8 cellular contexts compared by ENCODE assay signal in genomic region chr17:30731210-30732132, GRCh38.
A peak's percentile ranks its signal among the peaks of the same experiment; 100 is the strongest.
DNase-seq lines count a peak whose midpoint lies in the region; ATAC-seq and TF ChIP-seq lines count a peak whose summit lies in the region.
"Not testable (repeated sequence)": the region's sequence is repeated elsewhere in the genome, so short reads cannot be mapped to it uniquely, and the experiment has no call there.

No MANE protein-coding gene starts in this region.

- not testable (repeated sequence) for H3K27me3 ChIP-seq in Caco-2 (replicated peaks; ENCODE audit: control insufficient read depth, insufficient read depth, low read length); HUES48 (ENCODE audit: control insufficient read depth, insufficient read depth, low read length); OCI-LY1 (ENCODE audit: insufficient read depth, low read length); endodermal cell (ENCODE audit: control insufficient read depth, insufficient read depth, low read length, poor library complexity, severe bottlenecking)

- not testable (repeated sequence) for H3K9me2 ChIP-seq in OCI-LY1 (ENCODE audit: low read depth, low read length)

- intact Hi-C loops in Caco-2 (cut with micrococcal nuclease; ENCODE audit: unreplicated experiment), result loop anchor here (5.0 kb wide), 1 partner anchor 101 kb away; the partner anchor contains the start of gene ATAD5

- H3K4me2 ChIP-seq in OCI-LY1 (ENCODE audit: low read length), result peak overlapping the region; percentile 60

- H3F3A ChIP-seq in OCI-LY1 (ENCODE audit: insufficient read depth, low read length), result not testable (repeated sequence)

- H3K4me1 Mint-ChIP-seq in Caco-2 (ENCODE audit: low read depth, unreplicated experiment), result not testable (repeated sequence)
- peaks cover 14% of the 10 kb centered on the region for H3K4me1 Mint-ChIP-seq in endodermal cell

- not testable (repeated sequence) for H3K36me3 ChIP-seq in Caco-2 (ENCODE audit: control insufficient read depth, insufficient read depth, low read length); HUES48 (ENCODE audit: control insufficient read depth, insufficient read depth, low read length); endodermal cell (ENCODE audit: control insufficient read depth, insufficient read depth, low read length)
- H3K36me3 ChIP-seq in OCI-LY1 (ENCODE audit: insufficient read depth, low read length), result peaks cover 15% of the 10 kb centered on the region

- peaks cover 32% of the 10 kb centered on the region for H3K36me3 Mint-ChIP-seq in Caco-2 (ENCODE audit: insufficient read depth, unreplicated experiment)
- H3K36me3 Mint-ChIP-seq in endodermal cell (ENCODE audit: low read depth), result peaks cover 10% of the 10 kb centered on the region

- BruUV-seq in Caco-2 (replicated peaks; lab: Mats Ljungman, UMichigan), result not testable (repeated sequence)

- H3K27me3 Mint-ChIP-seq in Caco-2 (ENCODE audit: insufficient read depth, unreplicated experiment); endodermal cell (ENCODE audit: insufficient read depth): not testable (repeated sequence)

- H3K27ac ChIP-seq in HUES48 (ENCODE audit: low read depth, low read length) (peak overlapping the region; percentile 97), OCI-LY1 (ENCODE audit: low read depth, low read length, poor library complexity, severe bottlenecking) (peak overlapping the region; percentile 67), endodermal cell (ENCODE audit: low read depth, low read length) (peak overlapping the region; percentile 93)

- H3K4me1 ChIP-seq in Caco-2; HUES48 (ENCODE audit: control insufficient read depth, insufficient read depth, low read length); endodermal cell (ENCODE audit: control insufficient read depth, insufficient read depth, low read length): not testable (repeated sequence)
- peaks cover 29% of the 10 kb centered on the region for H3K4me1 ChIP-seq in OCI-LY1 (ENCODE audit: insufficient read depth, low read length, severe bottlenecking)

- H3K9me3 Mint-ChIP-seq in Caco-2 (ENCODE audit: unreplicated experiment); endodermal cell: not testable (repeated sequence)

- H3K9ac ChIP-seq in HUES48 (ENCODE audit: low read depth, low read length), result peak overlapping the region; percentile 96
- peak overlapping the region; percentile 91 for H3K9ac ChIP-seq in OCI-LY1 (ENCODE audit: low read length)
- peak overlapping the region; percentile 85 for H3K9ac ChIP-seq in endodermal cell (ENCODE audit: extremely low read depth, low read length, poor library complexity, severe bottlenecking)

- H3K9me3 ChIP-seq in Caco-2; HUES48 (ENCODE audit: control insufficient read depth, insufficient read depth, low read length); OCI-LY1 (ENCODE audit: low read length); endodermal cell (ENCODE audit: control insufficient read depth, low read length): not testable (repeated sequence)

- peak overlapping the region; percentile 97 for H3K4me3 Mint-ChIP-seq in Caco-2 (ENCODE audit: unreplicated experiment)
- H3K4me3 Mint-ChIP-seq in endodermal cell, result peak overlapping the region; percentile 90

- H3K4me3 ChIP-seq in Caco-2 (ENCODE audit: low read depth, low read length) (peak overlapping the region; percentile 84), HUES48 (ENCODE audit: low read depth, low read length) (peak overlapping the region; percentile 92), OCI-LY1 (ENCODE audit: low read depth, low read length, poor library complexity, severe bottlenecking) (peak overlapping the region; percentile 95), endodermal cell (ENCODE audit: low read length) (peak overlapping the region; percentile 77)

- ATAC-seq in GM21390 (IDR thresholded peaks at IDR 0.05; ENCODE audit: unreplicated experiment), result peak; percentile 85

- CTCF ChIA-PET in Caco-2 (lab: Charles Lee), result interaction anchor here (0.5 to 0.7 kb wide), 3 partner anchors 10 to 522 kb away, joined by 3 to 5 read pairs (median 5); no protein-coding TSS in a partner anchor

- TF ChIP-seq CTCF in Caco-2 (IDR thresholded peaks at IDR 0.05; ENCODE audit: insufficient read depth in 1 of 2, low read depth in 1 of 2, low read length in 1 of 2, severe bottlenecking in 1 of 2, unreplicated experiment in 1 of 2); OCI-LY1 (IDR thresholded peaks at IDR 0.05; ENCODE audit: low read length); endodermal cell (conservative IDR thresholded peaks at IDR 0.05): not testable (repeated sequence)

- H3K79me2 ChIP-seq in OCI-LY1 (ENCODE audit: insufficient read depth, low read length), result peaks cover 42% of the 10 kb centered on the region

- peak overlapping the region; percentile 99 for H3K27ac Mint-ChIP-seq in Caco-2 (ENCODE audit: unreplicated experiment)
- peak overlapping the region; percentile 98 for H3K27ac Mint-ChIP-seq in endodermal cell

- POLR2A ChIA-PET in Caco-2 (lab: Charles Lee), result interaction anchor here (0.7 kb wide), 1 partner anchor 1471 kb away, joined by 4 read pairs; no protein-coding TSS in a partner anchor

- DNase-seq in Caco-2 (peak; percentile 89 to 93), endodermal cell (peak; percentile 95), midbrain (lab: John Stamatoyannopoulos, UW) (peak; percentile 67)
- DNase-seq in activated CD8-positive, alpha-beta memory T cell treated with anti-CD3 and anti-CD28 coated beads, Interleukin-2, amount 50 U/mL, for 4 hours, result peak; percentile 85
- peak; percentile 59 for DNase-seq in stimulated activated CD8-positive, alpha-beta memory T cell treated with anti-CD3 and anti-CD28 coated beads, Interleukin-15, amount 100 ng/mL, for 1 hour (ENCODE audit: low read depth)

- 1% methylated on average over 87 of the region's 87 CpGs; no CpG with 5 or more reads in 1 of the 2 experiments for WGBS in endodermal cell (ENCODE audit: insufficient coverage in 1 of 2, insufficient read length in 1 of 2), 2 experiments

- H4K20me1 ChIP-seq in OCI-LY1 (ENCODE audit: insufficient read depth, low read length), result not testable (repeated sequence)

- H2AFZ ChIP-seq in OCI-LY1 (ENCODE audit: low read length), result not testable (repeated sequence)

Comparison
In these comparisons a context has a peak if more than half of its experiments do, and no peak if none do; other contexts are left out.
1. Peak in every context shown above with its lines: DNase-seq, ATAC-seq, H3K4me3 ChIP-seq and H3K27ac ChIP-seq.